14 cellular contexts compared by ENCODE assay signal in the genomic region with DNA sequence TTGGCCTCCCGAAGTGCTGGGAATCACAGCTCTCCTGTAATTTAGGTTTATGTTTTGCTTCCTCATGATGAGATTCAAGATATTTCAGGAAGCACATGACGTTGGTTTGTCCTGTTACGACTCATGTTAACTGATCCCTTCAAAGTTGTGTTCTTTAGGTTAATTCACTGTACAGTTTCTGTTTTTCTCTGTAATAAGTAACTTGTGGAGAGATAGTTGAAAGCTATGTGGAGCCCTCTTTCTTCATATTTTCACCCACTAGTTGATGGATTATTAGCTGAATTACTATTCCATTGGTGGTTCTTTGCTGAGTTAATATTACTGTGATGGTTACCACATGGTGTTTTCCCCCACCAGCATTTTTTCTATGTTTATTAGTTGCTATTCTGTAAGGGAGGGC. TPM values are rescaled to one million over a fixed set of nuclear protein-coding genes. Genes with fewer than 3 reads are reported as not detected.
DNase-seq lines count a peak whose midpoint lies in the region; ATAC-seq and TF ChIP-seq lines count a peak whose summit lies in the region.
"Had no signal": no experiment of that assay in that cellular context is flagged by ENCODE, and none has a peak within 500 bp of the region (broad histone marks: within the 10 kb centered on the region; RNA-seq: fewer than 3 reads in every experiment).

No MANE protein-coding gene starts in this region.

- H2AFZ ChIP-seq in OCI-LY3 (ENCODE audit: low read depth, low read length), result no peak overlapping the region

- H3K27ac ChIP-seq in BLaER1 treated with 17β-estradiol and CSF1 and Interleukin-3, amounts not matched to agents 10 nM and 100 nM, result peak overlapping the region in 6 of 11 experiments; percentile 9 to 59 (median 40); a peak in 9 of 22 replicates
- peak overlapping the region; percentile 20 for H3K27ac ChIP-seq in OCI-LY3 (ENCODE audit: low read length)
- H3K27ac ChIP-seq: colonic mucosa, psoas muscle, stomach had no signal

- peaks cover 90 to 100% (median 100%) of the 10 kb centered on the region in 11 experiments for H3K36me3 ChIP-seq in BLaER1 treated with 17β-estradiol and CSF1 and Interleukin-3, amounts not matched to agents 10 nM and 100 nM
- peaks cover 61% of the 10 kb centered on the region for H3K36me3 ChIP-seq in OCI-LY3 (replicated peaks; ENCODE audit: low read depth, low read length)

- H3K9me3 ChIP-seq in BLaER1 treated with 17β-estradiol and CSF1 and Interleukin-3, amounts not matched to agents 10 nM and 100 nM (replicated peaks in 1 of 11), result peaks cover 0 to 6% (median 0%) of the 10 kb centered on the region in 11 experiments; a peak in 2 of 22 replicates
- no peaks in the 10 kb centered on the region for H3K9me3 ChIP-seq in OCI-LY3 (ENCODE audit: insufficient read depth, low read length)
- H3K9me3 ChIP-seq: colonic mucosa, psoas muscle had no signal

- no peak overlapping the region for H3K4me3 ChIP-seq in BLaER1 treated with 17β-estradiol and CSF1 and Interleukin-3, amounts not matched to agents 10 nM and 100 nM
- no peak overlapping the region for H3K4me3 ChIP-seq in OCI-LY3 (ENCODE audit: low read length)
- H3K4me3 ChIP-seq: colonic mucosa, psoas muscle, stomach had no signal

- H3K9ac ChIP-seq in BLaER1 treated with 17β-estradiol and CSF1 and Interleukin-3, amounts not matched to agents 10 nM and 100 nM, result no peak overlapping the region
- H3K9ac ChIP-seq in OCI-LY3 (ENCODE audit: low read length), result no peak overlapping the region

- DNase-seq in DMS53 treated with DMSO at 0.1 percent for 48 hours (lab: John Stamatoyannopoulos, UW; ENCODE audit: unreplicated experiment), result no peak
- no peak for DNase-seq in occipital lobe (lab: John Stamatoyannopoulos, UW)
- DNase-seq: activated naive CD4-positive, alpha-beta T cell; colonic mucosa; NCI-H187 treated with DMSO at 0.1 percent for 48 hours; psoas muscle; RPMI8226; stomach had no signal

- TF ChIP-seq CTCF in OCI-LY3 (IDR thresholded peaks at IDR 0.05; ENCODE audit: low read depth, low read length), result no peak

- H3K79me2 ChIP-seq in OCI-LY3 (ENCODE audit: low read length), result peaks cover 13% of the 10 kb centered on the region

- peak overlapping the region in 4 of 11 experiments; percentile 1 to 23 (median 20); a peak in 4 of 22 replicates for H3K4me2 ChIP-seq in BLaER1 treated with 17β-estradiol and CSF1 and Interleukin-3, amounts not matched to agents 10 nM and 100 nM
- H3K4me2 ChIP-seq in OCI-LY3 (ENCODE audit: low read length), result no peak overlapping the region

- ATAC-seq in GM19463 (IDR thresholded peaks at IDR 0.05; ENCODE audit: unreplicated experiment), result peak; percentile 77
- peak; percentile 57 for ATAC-seq in HG02973 (IDR thresholded peaks at IDR 0.05; ENCODE audit: unreplicated experiment)
- no peak for ATAC-seq in HG03520 (IDR thresholded peaks at IDR 0.05; ENCODE audit: unreplicated experiment)
- no peak for ATAC-seq in GM19328 (IDR thresholded peaks at IDR 0.05; ENCODE audit: unreplicated experiment)
- ATAC-seq: psoas muscle had no signal

- H3K27me3 ChIP-seq in BLaER1 treated with 17β-estradiol and CSF1 and Interleukin-3, amounts not matched to agents 10 nM and 100 nM, result no peaks in the 10 kb centered on the region
- no peaks in the 10 kb centered on the region for H3K27me3 ChIP-seq in OCI-LY3 (ENCODE audit: low read depth, low read length)
- H3K27me3 ChIP-seq: colonic mucosa, stomach had no signal

- H4K20me1 ChIP-seq in BLaER1 treated with 17β-estradiol and CSF1 and Interleukin-3, amounts not matched to agents 10 nM and 100 nM, result peaks cover 0 to 77% (median 22%) of the 10 kb centered on the region in 11 experiments; a peak in 14 of 22 replicates
- H4K20me1 ChIP-seq in OCI-LY3 (ENCODE audit: insufficient read depth, low read length), result no peaks in the 10 kb centered on the region

- H3K4me1 ChIP-seq in BLaER1 treated with 17β-estradiol and CSF1 and Interleukin-3, amounts not matched to agents 10 nM and 100 nM, result peaks cover 0 to 16% (median 4%) of the 10 kb centered on the region in 10 experiments; a peak in 10 of 20 replicates
- peaks cover 10% of the 10 kb centered on the region for H3K4me1 ChIP-seq in OCI-LY3 (ENCODE audit: low read length)
- H3K4me1 ChIP-seq: colonic mucosa, psoas muscle, stomach had no signal

RNA-seq across cellular contexts. Expression of a gene that starts 18.3 kb away (rescaled TPM):
- 4.8 TPM for total RNA-seq in occipital lobe

RNA-seq across cellular contexts. Expression of a gene that starts 23.8 kb away (rescaled TPM):
- total RNA-seq in occipital lobe, result 31.5 TPM

Comparison
In these comparisons a context has a peak if more than half of its experiments do, and no peak if none do; other contexts are left out.
1. ATAC-seq: peak in GM19463 (single experiment) and HG02973 (single experiment); none in HG03520 (single experiment) and GM19328 (single experiment).